ENCODE assay signal across 16 cellular contexts in the genomic region with DNA sequence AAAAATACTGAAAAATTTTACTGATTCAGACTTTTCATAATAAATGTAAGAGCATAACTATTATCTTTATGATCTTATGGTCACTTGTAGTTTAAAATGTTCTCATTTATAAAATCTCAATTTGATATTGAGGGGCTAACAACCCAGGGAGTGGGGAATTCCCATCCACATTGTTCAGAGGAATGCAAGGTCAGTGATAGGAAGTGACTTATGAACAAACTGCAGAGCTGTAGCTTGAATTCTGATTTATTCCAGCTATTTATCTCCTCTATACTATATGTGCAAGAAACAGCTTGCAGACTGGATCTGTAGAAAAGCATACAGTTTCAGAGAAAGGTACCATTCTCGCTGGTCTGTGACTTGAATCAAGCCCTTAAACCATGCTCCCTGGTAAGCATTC.
"Had no signal": no experiment of that assay in that cellular context is flagged by ENCODE, and none has a peak within 500 bp of the region (broad histone marks: within the 10 kb centered on the region; RNA-seq: fewer than 3 reads in every experiment).

No MANE protein-coding gene starts in this region.

- H3K27me3 Mint-ChIP-seq: memory B cell had no signal

- H3K4me3 ChIP-seq: breast epithelium, dorsolateral prefrontal cortex, left lung, ovary, stomach, uterus had no signal

- H3K27ac ChIP-seq: dorsolateral prefrontal cortex, ovary had no signal

- H3K4me1 Mint-ChIP-seq: memory B cell had no signal

- ATAC-seq: sciatic nerve had no signal

- H3K4me3 Mint-ChIP-seq: activated T-helper 1 cell treated with anti-CD3 and anti-CD28 coated beads, Interleukin-12 subunit alpha, Interleukin-12 subunit beta, Interleukin-2, Interleukin-4 antibody, amounts not matched to agents 30 ng/mL and 10 ng/mL and 1 ng/mL, durations not matched to agents 14 hours and 24 hours and 36 hours; memory B cell had no signal

- H3K27me3 ChIP-seq: breast epithelium, dorsolateral prefrontal cortex, left lung, ovary, stomach, uterus had no signal

- DNase-seq: activated naive CD4-positive, alpha-beta T cell; anterior cingulate cortex; cerebellar nuclear complex; dorsolateral prefrontal cortex; hippocampal formation; kidney; left lung; ovary; stimulated activated CD4-positive, alpha-beta T cell treated with anti-CD3 and anti-CD28 coated beads, Interleukin-1b, Interleukin-23, amount 100 ng/mL, for 48 hours; stomach; SW 1271; uterus had no signal

- H3K9me3 Mint-ChIP-seq: activated T-helper 1 cell treated with anti-CD3 and anti-CD28 coated beads, Interleukin-12 subunit alpha, Interleukin-12 subunit beta, Interleukin-2, Interleukin-4 antibody, amounts not matched to agents 30 ng/mL and 10 ng/mL and 1 ng/mL, durations not matched to agents 14 hours and 24 hours and 36 hours had no signal

- H3K9me3 ChIP-seq: breast epithelium, left lung, ovary, stomach, uterus had no signal

- H3K36me3 ChIP-seq: breast epithelium, ovary, uterus had no signal
